In the genomic region with DNA sequence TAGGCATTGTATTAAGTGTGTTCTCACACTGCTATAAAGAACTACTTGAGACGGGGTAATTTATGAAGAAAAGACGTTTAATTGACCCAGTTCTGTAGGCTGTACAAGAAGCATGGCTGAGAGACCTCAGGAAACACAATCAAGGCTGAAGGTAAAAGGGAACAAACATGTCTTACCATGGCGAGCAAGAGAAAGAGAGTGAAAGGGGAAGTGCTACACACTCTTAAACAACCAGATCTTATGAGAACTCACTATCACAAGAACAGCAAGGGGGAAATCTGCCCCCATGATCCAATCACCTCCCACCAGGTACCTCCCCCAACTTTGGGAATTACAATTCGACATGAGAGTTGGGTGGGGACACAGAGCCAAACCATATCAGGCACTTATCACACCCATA, we compare ENCODE assay signal across 26 cellular contexts.
DNase-seq lines count a peak whose midpoint lies in the region; ATAC-seq and TF ChIP-seq lines count a peak whose summit lies in the region.
"Had no signal": no experiment of that assay in that cellular context is flagged by ENCODE, and none has a peak within 500 bp of the region (broad histone marks: within the 10 kb centered on the region; RNA-seq: fewer than 3 reads in every experiment).

No MANE protein-coding gene starts in this region.

- no peaks in the 10 kb centered on the region for H3K27me3 ChIP-seq in sigmoid colon
- H3K27me3 ChIP-seq: ascending aorta, BE2C, tibial artery had no signal

- TF ChIP-seq CTCF in activated B cell treated with CpG ODN at 0.5 μM for 24 hours (IDR thresholded peaks at IDR 0.05) (no peak), sigmoid colon (IDR thresholded peaks at IDR 0.05) (no peak)

- intact Hi-C loops in activated B cell treated with CpG ODN at 0.5 μM for 24 hours (cut with micrococcal nuclease) (no loop called here), sigmoid colon (cut with DNase I) (no loop called here)

- POLR2A ChIA-PET in activated B cell treated with CpG ODN at 0.5 μM for 24 hours (lab: Charles Lee), result no interaction called here

- DNase-seq in AML-193 (lab: John Stamatoyannopoulos, UW) (peak; percentile 37), NOMO-1 treated with DMSO at 0.1 percent for 48 hours (lab: John Stamatoyannopoulos, UW; ENCODE audit: unreplicated experiment) (peak; percentile 84), activated B cell treated with CpG ODN at 0.5 μM for 24 hours (no peak), occipital lobe (lab: John Stamatoyannopoulos, UW) (no peak), sigmoid colon (no peak)
- DNase-seq: activated CD4-positive, alpha-beta T cell treated with anti-CD3 and anti-CD28 coated beads, Interleukin-2, amount 50 U/mL, for 1 hour; BE2C; central memory CD4-positive, alpha-beta T cell; dermis blood vessel endothelial cell; EL; NCI-H1436; NCI-H524; stimulated activated CD4-positive, alpha-beta T cell treated with anti-CD3 and anti-CD28 coated beads, Interleukin-4, amount 100 ng/mL, for 24 hours; T-helper 1 cell; tibial artery had no signal

- H3K27me3 Mint-ChIP-seq in activated B cell treated with CpG ODN at 0.5 μM for 24 hours, result peaks cover 2% of the 10 kb centered on the region
- H3K27me3 Mint-ChIP-seq: activated naive CD8-positive, alpha-beta T cell; stimulated activated naive CD8-positive, alpha-beta T cell treated with anti-CD3 and anti-CD28 coated beads, Interleukin-15, Interleukin-2, amounts not matched to agents 100 ng/mL and 50 ng/mL, for 24 hours had no signal

- CTCF ChIA-PET in activated B cell treated with CpG ODN at 0.5 μM for 24 hours (lab: Charles Lee), result interaction anchor here (0.6 to 0.7 kb wide), 2 partner anchors 21 to 201 kb away, joined by 3 read pairs; no protein-coding TSS in a partner anchor

- H3K4me1 ChIP-seq in sigmoid colon, result no peaks in the 10 kb centered on the region
- H3K4me1 ChIP-seq: ascending aorta, BE2C, tibial artery had no signal

- 53% methylated on average over 4 of the region's 4 CpGs for WGBS in sigmoid colon, 2 donors

- peaks cover 27% of the 10 kb centered on the region for H3K4me1 Mint-ChIP-seq in activated B cell treated with CpG ODN at 0.5 μM for 24 hours
- H3K4me1 Mint-ChIP-seq: activated T-helper 17 cell treated with anti-CD3 and anti-CD28 coated beads, Interleukin-2, amount 50 U/mL, for 72 hours had no signal

- peak overlapping the region; percentile 71 for H3K27ac Mint-ChIP-seq in activated B cell treated with CpG ODN at 0.5 μM for 24 hours
- H3K27ac Mint-ChIP-seq: activated naive CD8-positive, alpha-beta T cell; activated T-helper 17 cell treated with anti-CD3 and anti-CD28 coated beads, Interleukin-2, amount 50 U/mL, for 72 hours; stimulated activated naive CD8-positive, alpha-beta T cell treated with anti-CD3 and anti-CD28 coated beads, Interleukin-15, Interleukin-2, amounts not matched to agents 100 ng/mL and 50 ng/mL, for 24 hours had no signal

- no peak overlapping the region for H3K4me3 ChIP-seq in sigmoid colon
- H3K4me3 ChIP-seq: ascending aorta, lung, tibial artery had no signal

- H3K9me3 ChIP-seq in sigmoid colon, result no peaks in the 10 kb centered on the region
- H3K9me3 ChIP-seq: ascending aorta, BE2C, tibial artery had no signal

- TF ChIP-seq POLR2A in sigmoid colon (IDR thresholded peaks at IDR 0.05), result no peak

- peak overlapping the region; percentile 33 for H3K4me3 Mint-ChIP-seq in activated B cell treated with CpG ODN at 0.5 μM for 24 hours
- H3K4me3 Mint-ChIP-seq: activated naive CD8-positive, alpha-beta T cell; activated T-helper 17 cell treated with anti-CD3 and anti-CD28 coated beads, Interleukin-2, amount 50 U/mL, for 72 hours; stimulated activated naive CD8-positive, alpha-beta T cell treated with anti-CD3 and anti-CD28 coated beads, Interleukin-15, Interleukin-2, amounts not matched to agents 100 ng/mL and 50 ng/mL, for 24 hours had no signal

- TF ChIP-seq EP300 in sigmoid colon (IDR thresholded peaks at IDR 0.05), result no peak

- no peaks in the 10 kb centered on the region for H3K9me3 Mint-ChIP-seq in activated B cell treated with CpG ODN at 0.5 μM for 24 hours
- H3K9me3 Mint-ChIP-seq: activated T-helper 17 cell treated with anti-CD3 and anti-CD28 coated beads, Interleukin-2, amount 50 U/mL, for 72 hours; stimulated activated naive CD8-positive, alpha-beta T cell treated with anti-CD3 and anti-CD28 coated beads, Interleukin-15, Interleukin-2, amounts not matched to agents 100 ng/mL and 50 ng/mL, for 24 hours had no signal

- H3K36me3 ChIP-seq in sigmoid colon, result no peaks in the 10 kb centered on the region
- H3K36me3 ChIP-seq: ascending aorta, BE2C, tibial artery had no signal

- H3K36me3 Mint-ChIP-seq in activated B cell treated with CpG ODN at 0.5 μM for 24 hours (ENCODE audit: low read depth), result no peaks in the 10 kb centered on the region
- H3K36me3 Mint-ChIP-seq: activated naive CD8-positive, alpha-beta T cell had no signal

- H3K27ac ChIP-seq in sigmoid colon, result no peak overlapping the region
- H3K27ac ChIP-seq: ascending aorta, tibial artery, VCaP had no signal

- ATAC-seq in GM19351 (IDR thresholded peaks at IDR 0.05; ENCODE audit: unreplicated experiment) (peak; percentile 60), activated B cell treated with CpG ODN at 0.5 μM for 24 hours (ENCODE audit: low read depth) (peak; percentile 37), HG03039 (IDR thresholded peaks at IDR 0.05; ENCODE audit: unreplicated experiment) (no peak), GM21526 (IDR thresholded peaks at IDR 0.05; ENCODE audit: low FRiP score, unreplicated experiment) (no peak)
- ATAC-seq: activated T-helper 17 cell treated with anti-CD3 and anti-CD28 coated beads, Interleukin-2, amount 50 U/mL, for 72 hours; HCT116; Right ventricle myocardium inferior had no signal

Comparison
In these comparisons a context has a peak if more than half of its experiments do, and no peak if none do; other contexts are left out.
1. DNase-seq: peak in AML-193 (2 of 2) and NOMO-1 treated with DMSO at 0.1 percent for 48 hours (single experiment); none in activated B cell treated with CpG ODN at 0.5 μM for 24 hours (single experiment), occipital lobe (single experiment) and sigmoid colon (single experiment).
2. ATAC-seq: peak in GM19351 (single experiment) and activated B cell treated with CpG ODN at 0.5 μM for 24 hours (single experiment); none in HG03039 (single experiment) and GM21526 (single experiment).